Comparison of ENCODE assay signal across 8 cellular contexts in genomic region chr19:45927565-45928261, GRCh38. TPM values are rescaled to one million over a fixed set of nuclear protein-coding genes. Genes with fewer than 3 reads are reported as not detected.
A peak's percentile ranks its signal among the peaks of the same experiment; 100 is the strongest.
DNase-seq lines count a peak whose midpoint lies in the region; ATAC-seq and TF ChIP-seq lines count a peak whose summit lies in the region.

No MANE protein-coding gene starts in this region.

- H3K9me3 Mint-ChIP-seq in WTC11, result no peaks in the 10 kb centered on the region

- H3K4me3 Mint-ChIP-seq in WTC11, result peak overlapping the region; percentile 63

- peaks cover 66% of the 10 kb centered on the region for H3K27me3 Mint-ChIP-seq in WTC11 (ENCODE audit: low read depth)

- H3K36me3 ChIP-seq in kidney epithelial cell (ENCODE audit: control insufficient read depth, insufficient read depth, low read length), result no peaks in the 10 kb centered on the region

- POLR2A ChIA-PET in WTC11 (lab: Charles Lee), result interaction anchor here (0.6 to 1.4 kb wide), 6 partner anchors 12 to 101 kb away, joined by 3 to 7 read pairs (median 4); partner anchors contain the start of genes CCDC61, IRF2BP1, MYPOP and SYMPK

- H3K27me3 ChIP-seq in kidney epithelial cell (ENCODE audit: control insufficient read depth, insufficient read depth, low read length), result no peaks in the 10 kb centered on the region

- H3K27ac Mint-ChIP-seq in WTC11, result no peak overlapping the region

- ATAC-seq in HG03108 (IDR thresholded peaks at IDR 0.05; ENCODE audit: unreplicated experiment) (peak; percentile 91), WTC11 (peak; percentile 99), HG03139 (IDR thresholded peaks at IDR 0.05; ENCODE audit: unreplicated experiment) (no peak)

- DNase-seq in GDM1 (lab: John Stamatoyannopoulos, UW) (peak; percentile 85), NCI-H345 (lab: John Stamatoyannopoulos, UW) (peak; percentile 94), WTC11 (ENCODE audit: low spot score) (peak; percentile 95), kidney epithelial cell (ENCODE audit: low read depth) (peak; percentile 67)
- DNase-seq in central memory CD4-positive, alpha-beta T cell, result peak; percentile 82
- peak; percentile 87 for DNase-seq in stimulated activated CD4-positive, alpha-beta T cell treated with anti-CD3 and anti-CD28 coated beads, Interleukin-2, amount 100 ng/mL, for 24 hours

- TF ChIP-seq CTCF in WTC11 (IDR thresholded peaks at IDR 0.05) (no peak), kidney epithelial cell (IDR thresholded peaks at IDR 0.05; ENCODE audit: insufficient read depth, low read length, poor library complexity, severe bottlenecking) (no peak)

- no peak overlapping the region for H3K4me3 ChIP-seq in kidney epithelial cell (ENCODE audit: low read depth, low read length)

- H3K36me3 Mint-ChIP-seq in WTC11, result no peaks in the 10 kb centered on the region

- CTCF ChIA-PET in WTC11 (lab: Charles Lee), result interaction anchor here (0.6 to 2.3 kb wide), 15 partner anchors 12 to 371 kb away, joined by 3 to 19 read pairs (median 5); partner anchors contain the start of genes NOVA2 and PGLYRP1

- H3K4me1 Mint-ChIP-seq in WTC11, result peaks cover 8% of the 10 kb centered on the region

TF ChIP-seq in WTC11, 78 proteins besides CTCF, POLR2A, EP300 and RAD21 (continues in another document):
- TF ChIP-seq ZNF281 (CRISPR knock-in tag; IDR thresholded peaks at IDR 0.05) (0 out of 2 replicates have a peak, but pooled peaks have one; percentile 44), E2F4 (CRISPR knock-in tag; IDR thresholded peaks at IDR 0.05; ENCODE audit: borderline replicate concordance, low read depth) (peak; percentile 100), NFE2L1 (CRISPR knock-in tag; IDR thresholded peaks at IDR 0.05) (peak; percentile 90; the same call in 1 of the 2 replicates), GABPB1 (CRISPR knock-in tag; IDR thresholded peaks at IDR 0.05) (peak; percentile 58; the same call in 1 of the 2 replicates), CREM (CRISPR knock-in tag; IDR thresholded peaks at IDR 0.05) (0 out of 2 replicates have a peak, but pooled peaks have one; percentile 52), E2F5 (CRISPR knock-in tag; IDR thresholded peaks at IDR 0.05) (peak; percentile 100), CDX4 (CRISPR knock-in tag; IDR thresholded peaks at IDR 0.05; ENCODE audit: borderline replicate concordance) (no peak), USF2 (CRISPR knock-in tag; IDR thresholded peaks at IDR 0.05) (peak; percentile 91), NFYB (CRISPR knock-in tag; conservative IDR thresholded peaks at IDR 0.05; ENCODE audit: low read depth) (peak; percentile 98), E2F1 (CRISPR knock-in tag; IDR thresholded peaks at IDR 0.05) (0 out of 2 replicates have a peak, but pooled peaks have one; percentile 72), MAX (CRISPR knock-in tag; IDR thresholded peaks at IDR 0.05) (peak; percentile 94), FOXP1 (CRISPR knock-in tag; IDR thresholded peaks at IDR 0.05; ENCODE audit: borderline replicate concordance) (peak; percentile 44; the same call in 1 of the 2 replicates), ZNF232 (CRISPR knock-in tag; IDR thresholded peaks at IDR 0.05) (peak; percentile 77; the same call in 1 of the 2 replicates), FOXK1 (CRISPR knock-in tag; IDR thresholded peaks at IDR 0.05) (peak; percentile 46; the same call in 1 of the 2 replicates), MYBL2 (CRISPR knock-in tag; IDR thresholded peaks at IDR 0.05) (peak; percentile 97), PRRX2 (CRISPR knock-in tag; IDR thresholded peaks at IDR 0.05) (no peak)

RNA-seq across cellular contexts. Expression of gene NANOS2, which starts 13.1 kb away (rescaled TPM):
- total RNA-seq in WTC11 (2021) (0.13 to 0.18 TPM in 2 of 3 replicates, not detected in the other), kidney epithelial cell (not detected in 2 replicates)

RNA-seq across cellular contexts. Expression of gene MYPOP, which starts 25.3 kb away (rescaled TPM):
- total RNA-seq in WTC11 (2021) (13.6 to 15.1 TPM (median 14.8 TPM) in 3 replicates), kidney epithelial cell (3.0 and 8.0 TPM in 2 replicates)

RNA-seq across cellular contexts. Expression of gene IRF2BP1, which starts 41.8 kb away (rescaled TPM):
- total RNA-seq in WTC11 (2021), result 29.8 to 32.3 TPM (median 30.3 TPM) in 3 replicates
- 32.9 and 36.4 TPM in 2 replicates for total RNA-seq in kidney epithelial cell

RNA-seq across cellular contexts. Expression of gene NOVA2, which starts 46.0 kb away (rescaled TPM):
- total RNA-seq in WTC11 (2021) (11.3 to 15.6 TPM (median 15.4 TPM) in 3 replicates), kidney epithelial cell (under 0.01 TPM in 1 of 2 replicates, not detected in the other)
